ENCODE assay signal across 19 cellular contexts in the genomic region with DNA sequence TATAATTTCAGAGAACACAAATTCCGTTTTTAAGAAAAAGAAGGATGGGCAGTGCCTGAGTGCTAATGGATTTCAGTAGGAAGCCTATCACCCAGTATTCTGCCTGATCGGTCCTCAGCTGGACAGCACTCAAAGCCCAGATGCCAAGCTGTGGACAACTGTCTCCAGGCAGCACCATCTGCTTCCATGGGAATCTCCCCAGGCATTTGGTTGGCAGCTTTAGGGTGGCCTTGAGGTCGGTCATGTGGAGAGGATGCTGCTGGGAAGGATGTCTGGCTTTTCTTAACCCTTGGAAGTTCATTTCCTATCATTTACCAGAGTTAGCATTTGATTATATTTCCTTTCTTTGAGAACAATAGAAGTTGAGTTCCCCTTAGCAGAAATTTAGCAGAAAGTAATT.
A peak's percentile ranks its signal among the peaks of the same experiment; 100 is the strongest.
DNase-seq lines count a peak whose midpoint lies in the region; ATAC-seq, FAIRE-seq and TF ChIP-seq lines count a peak whose summit lies in the region.
"Had no signal": no experiment of that assay in that cellular context is flagged by ENCODE, and none has a peak within 500 bp of the region (broad histone marks: within the 10 kb centered on the region; RNA-seq: fewer than 3 reads in every experiment).

No MANE protein-coding gene starts in this region.

- POLR2A ChIA-PET in A673 (lab: Charles Lee; ENCODE audit: low non-redundant PET) (no interaction called here), endothelial cell of umbilical vein (lab: Charles Lee) (no interaction called here)

- no peaks in the 10 kb centered on the region for H3K36me3 Mint-ChIP-seq in GM23338 (ENCODE audit: low read depth)
- H3K36me3 Mint-ChIP-seq: CD4-positive, alpha-beta memory T cell had no signal

- ATAC-seq in HG03457 (IDR thresholded peaks at IDR 0.05; ENCODE audit: unreplicated experiment) (no peak), GM21576 (IDR thresholded peaks at IDR 0.05; ENCODE audit: unreplicated experiment) (no peak), GM23338 (no peak)
- ATAC-seq: HCT116, HepG2 had no signal

- H3K9me1 ChIP-seq in endothelial cell of umbilical vein (replicated peaks; ENCODE audit: control insufficient read depth, extremely low read depth, insufficient read depth, low read length) = no peaks in the 10 kb centered on the region

- DNase-seq in A673 (ENCODE audit: low spot score) = peak; percentile 9
- DNase-seq in WERI-Rb-1 = peak; percentile 14
- DNase-seq in endothelial cell of umbilical vein (ENCODE audit: low read depth, low spot score) = peak; percentile 42
- DNase-seq in myocyte (ENCODE audit: low read depth) = peak; percentile 80
- no peak for DNase-seq in stimulated activated CD4-positive, alpha-beta T cell treated with anti-CD3 and anti-CD28 coated beads, Interleukin-12 subunit alpha, Interleukin-12 subunit beta, amount 100 ng/mL, for 4 hours
- DNase-seq in GM23338 (ENCODE audit: low spot score) = no peak
- DNase-seq: 8988T; ACHN; CD4-positive, alpha-beta memory T cell; GF-D8 had no signal

- H3K79me2 ChIP-seq in endothelial cell of umbilical vein (ENCODE audit: control insufficient read depth, insufficient read depth, low read length) (no peaks in the 10 kb centered on the region), GM23338 (replicated peaks; ENCODE audit: insufficient read depth) (no peaks in the 10 kb centered on the region)

- H3K9me3 ChIP-seq in A673 (ENCODE audit: low read depth, low read length, poor library complexity, severe bottlenecking) (no peaks in the 10 kb centered on the region), WERI-Rb-1 (ENCODE audit: severe bottlenecking) (no peaks in the 10 kb centered on the region), endothelial cell of umbilical vein (replicated peaks; ENCODE audit: control insufficient read depth, insufficient read depth, low read length) (no peaks in the 10 kb centered on the region)

- TF ChIP-seq CTCF in A673 (conservative IDR thresholded peaks at IDR 0.05; ENCODE audit: low read depth, low read length) (no peak), WERI-Rb-1 (IDR thresholded peaks at IDR 0.05; ENCODE audit: low read depth, low read length) (no peak), endothelial cell of umbilical vein (IDR thresholded peaks at IDR 0.05; ENCODE audit: extremely low read depth in 1 of 2, insufficient read depth in 1 of 2, low read depth in 1 of 2, low read length in 2 of 2) (no peak), GM23338 (conservative IDR thresholded peaks at IDR 0.05; ENCODE audit: low read depth in 2 of 2) (no peak)

- H3K27ac Mint-ChIP-seq in GM23338 = no peak overlapping the region
- H3K27ac Mint-ChIP-seq: B cell; CD4-positive, alpha-beta memory T cell had no signal

- H3K4me1 Mint-ChIP-seq in GM23338 = no peaks in the 10 kb centered on the region
- H3K4me1 Mint-ChIP-seq: B cell; CD4-positive, alpha-beta memory T cell had no signal

- no peaks in the 10 kb centered on the region for H3K36me3 ChIP-seq in A673 (ENCODE audit: insufficient read depth, low read length, poor library complexity, severe bottlenecking)
- no peaks in the 10 kb centered on the region for H3K36me3 ChIP-seq in WERI-Rb-1
- no peaks in the 10 kb centered on the region for H3K36me3 ChIP-seq in endothelial cell of umbilical vein (ENCODE audit: control insufficient read depth in 2 of 2, extremely low read depth in 1 of 2, insufficient read depth in 2 of 2, low read length in 2 of 2)
- H3K36me3 ChIP-seq in GM23338 (ENCODE audit: insufficient read depth) = no peaks in the 10 kb centered on the region

- H3K27ac ChIP-seq in A673 (ENCODE audit: low read depth, low read length, poor library complexity, severe bottlenecking) (no peak overlapping the region), WERI-Rb-1 (no peak overlapping the region), endothelial cell of umbilical vein (ENCODE audit: insufficient read depth, low read depth, low read length) (no peak overlapping the region), GM23338 (ENCODE audit: low read depth) (no peak overlapping the region)
- H3K27ac ChIP-seq: C4-2B had no signal

- H4K20me1 ChIP-seq in endothelial cell of umbilical vein (replicated peaks; ENCODE audit: control insufficient read depth, extremely low read depth, insufficient read depth, low read length) (no peaks in the 10 kb centered on the region), GM23338 (replicated peaks; ENCODE audit: insufficient read depth) (no peaks in the 10 kb centered on the region)

- H3F3A ChIP-seq in GM23338 (replicated peaks; ENCODE audit: low read depth) = no peaks in the 10 kb centered on the region

- 0 out of 2 replicates have a peak, but pooled peaks cover under 1% of the 10 kb centered on the region for H3K9me2 ChIP-seq in GM23338 (ENCODE audit: insufficient read depth)

- H3K4me3 Mint-ChIP-seq in GM23338 = no peak overlapping the region
- H3K4me3 Mint-ChIP-seq: B cell; CD4-positive, alpha-beta memory T cell had no signal

- H3K4me3 ChIP-seq in A673 (ENCODE audit: low read depth, low read length, poor library complexity, severe bottlenecking) = no peak overlapping the region
- H3K4me3 ChIP-seq in WERI-Rb-1 (ENCODE audit: low read depth, low read length) = no peak overlapping the region
- no peak overlapping the region for H3K4me3 ChIP-seq in endothelial cell of umbilical vein (replicated peaks in 1 of 3; ENCODE audit: insufficient read depth in 1 of 3, low read depth in 1 of 3, low read length in 3 of 3)
- H3K4me3 ChIP-seq in GM23338 = no peak overlapping the region

- intact Hi-C loops in A673 (cut with micrococcal nuclease; ENCODE audit: unreplicated experiment) (no loop called here), endothelial cell of umbilical vein (cut with micrococcal nuclease) (no loop called here)

- BruUV-seq in A673 (replicated peaks; lab: Mats Ljungman, UMichigan) = no TSS peak
- BruUV-seq in endothelial cell of umbilical vein (replicated peaks; lab: Mats Ljungman, UMichigan) = no TSS peak

- dilution Hi-C loops in endothelial cell of umbilical vein (cut with MboI; ENCODE audit: extremely low pct_ligation_motif_present, low sequenced_read_pairs) = no loop called here

- H3K4me2 ChIP-seq in endothelial cell of umbilical vein (ENCODE audit: insufficient read depth, low read length) (no peak overlapping the region), GM23338 (no peak overlapping the region)

- FAIRE-seq in endothelial cell of umbilical vein (lab: Jason Lieb, UNC) = peak; percentile 24
- FAIRE-seq: GM19239, H54, HepG2, HTR-8/SVneo had no signal

- H3K27me3 ChIP-seq in A673 (replicated peaks; ENCODE audit: insufficient read depth, low read depth, low read length, poor library complexity) (no peaks in the 10 kb centered on the region), WERI-Rb-1 (ENCODE audit: insufficient read depth, low read depth, severe bottlenecking) (no peaks in the 10 kb centered on the region), endothelial cell of umbilical vein (ENCODE audit: control insufficient read depth in 2 of 2, insufficient read depth in 2 of 2, low read length in 2 of 2) (no peaks in the 10 kb centered on the region), GM23338 (ENCODE audit: insufficient read depth) (no peaks in the 10 kb centered on the region)

- H3K9me3 Mint-ChIP-seq in GM23338 = no peaks in the 10 kb centered on the region

- H3K9ac ChIP-seq in endothelial cell of umbilical vein (replicated peaks; ENCODE audit: extremely low read depth, insufficient read depth, low read length) = no peak overlapping the region

- no peaks in the 10 kb centered on the region for H3K4me1 ChIP-seq in A673 (ENCODE audit: insufficient read depth, low read length, poor library complexity, severe bottlenecking)
- peaks cover 2% of the 10 kb centered on the region for H3K4me1 ChIP-seq in endothelial cell of umbilical vein (ENCODE audit: control insufficient read depth, extremely low read depth, insufficient read depth, low read length)
- no peaks in the 10 kb centered on the region for H3K4me1 ChIP-seq in GM23338 (ENCODE audit: insufficient read depth)

- peaks cover 4% of the 10 kb centered on the region for H3K27me3 Mint-ChIP-seq in GM23338 (ENCODE audit: insufficient read depth, low read depth, poor library complexity)
- H3K27me3 Mint-ChIP-seq: B cell had no signal

- TF ChIP-seq POLR2A in endothelial cell of umbilical vein (IDR thresholded peaks at IDR 0.05; ENCODE audit: low read depth, low read length) = no peak

- CTCF ChIA-PET in A673 (lab: Charles Lee) = no interaction called here
- CTCF ChIA-PET in endothelial cell of umbilical vein (lab: Charles Lee) = interaction anchor here (0.7 to 1.2 kb wide), 2 partner anchors 12 to 16 kb away, joined by 3 read pairs; no protein-coding TSS in a partner anchor

- no peak overlapping the region for H2AFZ ChIP-seq in endothelial cell of umbilical vein (ENCODE audit: low read depth, low read length)
- H2AFZ ChIP-seq in GM23338 = no peak overlapping the region

TF ChIP-seq in endothelial cell of umbilical vein, 7 proteins besides CTCF, POLR2A, EP300 and RAD21 (continues in another document):
- TF ChIP-seq GATA2 (IDR thresholded peaks at IDR 0.05; ENCODE audit: insufficient read depth, insufficient read length, low read depth, low read length) (no peak), FOS (IDR thresholded peaks at IDR 0.05; ENCODE audit: borderline replicate concordance, insufficient read depth, low read length) (no peak), EZH2 (IDR thresholded peaks at IDR 0.05; ENCODE audit: borderline replicate concordance, low read depth, low read length, severe bottlenecking) (no peak), POLR2AphosphoS5 (IDR thresholded peaks at IDR 0.05; ENCODE audit: insufficient read depth, low read depth, low read length) (no peak), JUN (IDR thresholded peaks at IDR 0.05; ENCODE audit: borderline replicate concordance, insufficient read depth, insufficient read length, low read depth) (no peak)
- TF ChIP-seq, protein P1, sequence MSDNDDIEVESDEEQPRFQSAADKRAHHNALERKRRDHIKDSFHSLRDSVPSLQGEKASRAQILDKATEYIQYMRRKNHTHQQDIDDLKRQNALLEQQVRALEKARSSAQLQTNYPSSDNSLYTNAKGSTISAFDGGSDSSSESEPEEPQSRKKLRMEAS (IDR thresholded peaks at IDR 0.05; ENCODE audit: insufficient read depth, insufficient read length) = no peak

TF ChIP-seq in GM23338, 12 proteins besides CTCF, POLR2A, EP300 and RAD21:
- no peak for TF ChIP-seq JUNB (IDR thresholded peaks at IDR 0.05; ENCODE audit: unreplicated experiment)
- TF ChIP-seq ZNF114 (CRISPR knock-in tag; IDR thresholded peaks at IDR 0.05) = no peak
TF ChIP-seq in GM23338: peak in this region for 0.

Comparison
In these comparisons a context has a peak if more than half of its experiments do, and no peak if none do; other contexts are left out.
1. DNase-seq: peak in A673 (single experiment), WERI-Rb-1 (single experiment), endothelial cell of umbilical vein (single experiment) and myocyte (single experiment); none in stimulated activated CD4-positive, alpha-beta T cell treated with anti-CD3 and anti-CD28 coated beads, Interleukin-12 subunit alpha, Interleukin-12 subunit beta, amount 100 ng/mL, for 4 hours (single experiment) and GM23338 (single experiment).